ENCODE assay signal across 38 cellular contexts in the genomic region with DNA sequence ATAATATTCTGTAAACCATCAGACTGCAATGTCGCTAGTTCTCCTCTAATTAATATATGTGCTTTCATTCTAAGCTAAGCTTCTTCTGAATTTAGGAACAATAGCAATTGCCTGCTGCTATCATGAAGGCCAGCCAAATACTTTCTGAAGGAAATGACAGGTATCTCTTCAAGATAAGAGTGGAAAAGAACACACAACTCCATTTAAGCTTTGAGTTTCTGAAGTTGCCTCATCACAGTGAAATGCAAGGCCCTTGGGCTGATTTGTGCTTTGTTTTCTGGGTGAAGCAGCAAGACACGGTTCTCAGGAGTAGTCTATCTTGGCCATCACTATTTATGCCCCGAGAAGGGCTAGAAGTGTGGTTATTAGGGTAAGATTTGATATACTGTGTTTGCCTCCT. TPM values are rescaled to one million over a fixed set of nuclear protein-coding genes. Genes with fewer than 3 reads are reported as not detected.
"Had no signal": no experiment of that assay in that cellular context is flagged by ENCODE, and none has a peak within 500 bp of the region (broad histone marks: within the 10 kb centered on the region; RNA-seq: fewer than 3 reads in every experiment).

No MANE protein-coding gene starts in this region.

- H3K9me3 ChIP-seq: adrenal gland, body of pancreas, breast epithelium had no signal

- H3K36me3 Mint-ChIP-seq: activated CD4-positive, alpha-beta memory T cell treated with anti-CD3 and anti-CD28 coated beads for 36 hours had no signal

- H3K4me3 Mint-ChIP-seq: activated B cell treated with CpG ODN at 0.5 μM for 24 hours; activated CD4-positive, alpha-beta memory T cell treated with anti-CD3 and anti-CD28 coated beads for 36 hours; activated CD4-positive, alpha-beta T cell treated with anti-CD3 and anti-CD28 coated beads, Interleukin-2, amount 10 ng/mL, durations not matched to agents 24 days and 14 days; activated CD8-positive, alpha-beta T cell treated with anti-CD3 and anti-CD28 coated beads for 36 hours; activated naive CD4-positive, alpha-beta T cell treated with anti-CD3 and anti-CD28 coated beads for 36 hours; activated naive CD8-positive, alpha-beta T cell treated with anti-CD3 and anti-CD28 coated beads for 36 hours; activated T-cell treated with anti-CD3 and anti-CD28 coated beads, Interleukin-2, amount 50 U/mL, for 4 hours; activated T-cell treated with anti-CD3 and anti-CD28 coated beads, Interleukin-2, amount 50 U/mL, for 72 hours; activated T-helper 1 cell treated with anti-CD3 and anti-CD28 coated beads, Interleukin-12 subunit alpha, Interleukin-12 subunit beta, Interleukin-2, Interleukin-4 antibody, amounts not matched to agents 30 ng/mL and 10 ng/mL and 1 ng/mL, durations not matched to agents 14 hours and 24 hours and 36 hours; activated T-helper 17 cell treated with anti-CD3 and anti-CD28 coated beads, Interleukin-2, amount 50 U/mL, for 72 hours; T-helper 1 cell treated with Interleukin-12 subunit alpha and Interleukin-12 subunit beta and Interleukin-4 antibody, amounts not matched to agents 30 μg/mL and 1 μg/mL, for 36 hours; T-helper 2 cell treated with Interferon-gamma antibody and Interleukin-4, amounts not matched to agents 5 μg/mL and 100 μg/mL, for 36 hours had no signal

- FAIRE-seq: astrocyte, TTC549 had no signal

- H3K9me3 Mint-ChIP-seq: activated B cell treated with CpG ODN at 0.5 μM for 24 hours; activated CD4-positive, alpha-beta memory T cell treated with anti-CD3 and anti-CD28 coated beads for 36 hours; activated naive CD4-positive, alpha-beta T cell treated with anti-CD3 and anti-CD28 coated beads for 36 hours; activated naive CD8-positive, alpha-beta T cell treated with anti-CD3 and anti-CD28 coated beads for 36 hours; T-helper 1 cell treated with Interleukin-12 subunit alpha and Interleukin-12 subunit beta and Interleukin-4 antibody, amounts not matched to agents 30 μg/mL and 1 μg/mL, for 36 hours; T-helper 2 cell treated with Interferon-gamma antibody and Interleukin-4, amounts not matched to agents 5 μg/mL and 100 μg/mL, for 36 hours had no signal

- H3K4me3 ChIP-seq: adrenal gland, body of pancreas, breast epithelium had no signal

- H3K27ac Mint-ChIP-seq: activated B cell treated with CpG ODN at 0.5 μM for 24 hours; activated CD4-positive, alpha-beta memory T cell treated with anti-CD3 and anti-CD28 coated beads for 36 hours; activated CD4-positive, alpha-beta T cell treated with anti-CD3 and anti-CD28 coated beads, Interleukin-2, amount 10 ng/mL, durations not matched to agents 24 days and 14 days; activated CD8-positive, alpha-beta T cell treated with anti-CD3 and anti-CD28 coated beads for 36 hours; activated naive CD4-positive, alpha-beta T cell treated with anti-CD3 and anti-CD28 coated beads for 36 hours; activated naive CD4-positive, alpha-beta T cell treated with anti-CD3 and anti-CD28 coated beads, Interleukin-2, amount 50 U/mL, for 72 hours; activated naive CD8-positive, alpha-beta T cell treated with anti-CD3 and anti-CD28 coated beads for 36 hours; activated T-cell treated with anti-CD3 and anti-CD28 coated beads, Interleukin-2, amount 50 U/mL, for 72 hours; activated T-helper 1 cell treated with anti-CD3 and anti-CD28 coated beads, Interleukin-12 subunit alpha, Interleukin-12 subunit beta, Interleukin-2, Interleukin-4 antibody, amounts not matched to agents 30 ng/mL and 10 ng/mL and 1 ng/mL, durations not matched to agents 14 hours and 24 hours and 36 hours; activated T-helper 17 cell treated with anti-CD3 and anti-CD28 coated beads, Interleukin-2, amount 50 U/mL, for 72 hours; T-helper 1 cell treated with Interleukin-12 subunit alpha and Interleukin-12 subunit beta and Interleukin-4 antibody, amounts not matched to agents 30 μg/mL and 1 μg/mL, for 36 hours; T-helper 2 cell treated with Interferon-gamma antibody and Interleukin-4, amounts not matched to agents 5 μg/mL and 100 μg/mL, for 36 hours had no signal

- H3K4me1 Mint-ChIP-seq: activated B cell treated with CpG ODN at 0.5 μM for 24 hours; activated naive CD8-positive, alpha-beta T cell treated with anti-CD3 and anti-CD28 coated beads for 36 hours; activated T-helper 17 cell treated with anti-CD3 and anti-CD28 coated beads, Interleukin-2, amount 50 U/mL, for 72 hours had no signal

- ATAC-seq: activated CD8-positive, alpha-beta T cell treated with anti-CD3 and anti-CD28 coated beads for 36 hours; activated naive CD4-positive, alpha-beta T cell treated with anti-CD3 and anti-CD28 coated beads, Interleukin-2, amount 50 U/mL, for 72 hours; activated T-cell treated with anti-CD3 and anti-CD28 coated beads, Interleukin-2, amount 50 U/mL, for 4 hours; activated T-cell treated with anti-CD3 and anti-CD28 coated beads, Interleukin-2, amount 50 U/mL, for 72 hours; activated T-helper 17 cell treated with anti-CD3 and anti-CD28 coated beads, Interleukin-2, amount 50 U/mL, for 72 hours; body of pancreas had no signal

- DNase-seq: activated B cell treated with CpG ODN at 0.5 μM for 24 hours; activated CD4-positive, alpha-beta memory T cell treated with anti-CD3 and anti-CD28 coated beads for 36 hours; activated CD4-positive, alpha-beta T cell treated with anti-CD3 and anti-CD28 coated beads for 4 hours; activated CD4-positive, alpha-beta T cell treated with anti-CD3 and anti-CD28 coated beads, Interleukin-2, amount 10 ng/mL, durations not matched to agents 24 days and 14 days; activated CD4-positive, alpha-beta T cell treated with anti-CD3 and anti-CD28 coated beads, Interleukin-2, amount 50 U/mL, for 1 hour; activated CD4-positive, alpha-beta T cell treated with anti-CD3 and anti-CD28 coated beads, Interleukin-2, amount 50 U/mL, for 4 hours; activated CD4-positive, CD25-positive, alpha-beta regulatory T cell treated with anti-CD3 and anti-CD28 coated beads, Interleukin-2, amount 50 U/mL, for 72 hours; activated CD8-positive, alpha-beta memory T cell treated with anti-CD3 and anti-CD28 coated beads, Interleukin-2, amount 50 U/mL, for 4 hours; activated CD8-positive, alpha-beta T cell treated with anti-CD3 and anti-CD28 coated beads for 36 hours; activated effector memory CD4-positive, alpha-beta T cell treated with anti-CD3 and anti-CD28 coated beads, Interleukin-2, amount 50 U/mL, for 16 hours; activated gamma-delta T cell treated with Interleukin-2 at 50 U/mL for 16 hours; activated naive CD4-positive, alpha-beta T cell; activated naive CD4-positive, alpha-beta T cell treated with anti-CD3 and anti-CD28 coated beads for 36 hours; activated naive CD4-positive, alpha-beta T cell treated with anti-CD3 and anti-CD28 coated beads, Interleukin-2, amount 50 U/mL, for 16 hours; activated naive CD8-positive, alpha-beta T cell treated with anti-CD3 and anti-CD28 coated beads for 36 hours; activated T-cell treated with anti-CD3 and anti-CD28 coated beads for 4 hours; activated T-cell treated with anti-CD3 and anti-CD28 coated beads, Interleukin-2, amount 50 U/mL, for 1 hour; activated T-cell treated with anti-CD3 and anti-CD28 coated beads, Interleukin-2, amount 50 U/mL, for 4 hours; activated T-cell treated with anti-CD3 and anti-CD28 coated beads, Interleukin-2, amount 50 U/mL, for 72 hours; adrenal gland; amniotic stem cell; aorta; body of pancreas; brain microvascular endothelial cell; central memory CD4-positive, alpha-beta T cell; T-helper 2 cell; T-helper 9 cell had no signal

- H3K4me1 ChIP-seq: breast epithelium had no signal

- H3K27ac ChIP-seq: adrenal gland, body of pancreas, brain microvascular endothelial cell, breast epithelium, VCaP had no signal

- H3K36me3 ChIP-seq: adrenal gland, brain microvascular endothelial cell, breast epithelium had no signal

- H3K27me3 ChIP-seq: body of pancreas had no signal

RNA-seq across cellular contexts. Expression of gene SLC7A14, which starts 6.2 kb away (rescaled TPM):
- total RNA-seq: activated B cell treated with CpG ODN at 0.5 μM for 24 hours; activated CD4-positive, alpha-beta memory T cell treated with anti-CD3 and anti-CD28 coated beads for 36 hours; activated CD4-positive, alpha-beta T cell treated with anti-CD3 and anti-CD28 coated beads, Interleukin-2, amount 10 ng/mL, durations not matched to agents 24 days and 14 days; activated CD8-positive, alpha-beta memory T cell treated with anti-CD3 and anti-CD28 coated beads for 36 hours; activated CD8-positive, alpha-beta T cell treated with anti-CD3 and anti-CD28 coated beads for 36 hours; activated naive CD4-positive, alpha-beta T cell treated with anti-CD3 and anti-CD28 coated beads for 36 hours; activated naive CD4-positive, alpha-beta T cell treated with anti-CD3 and anti-CD28 coated beads, Interleukin-2, amount 50 U/mL, for 72 hours; activated naive CD8-positive, alpha-beta T cell treated with anti-CD3 and anti-CD28 coated beads for 36 hours; activated T-cell treated with anti-CD3 and anti-CD28 coated beads, Interleukin-2, amount 50 U/mL, for 4 hours; activated T-cell treated with anti-CD3 and anti-CD28 coated beads, Interleukin-2, amount 50 U/mL, for 72 hours; activated T-helper 1 cell treated with anti-CD3 and anti-CD28 coated beads, Interleukin-12 subunit alpha, Interleukin-12 subunit beta, Interleukin-2, Interleukin-4 antibody, amounts not matched to agents 30 ng/mL and 10 ng/mL and 1 ng/mL, durations not matched to agents 14 hours and 24 hours and 36 hours; activated T-helper 17 cell treated with anti-CD3 and anti-CD28 coated beads, Interleukin-2, amount 50 U/mL, for 72 hours; aorta; cardiac septum had no signal
- polyA plus RNA-seq: aorta had no signal
